Comparison of ENCODE assay signal across 27 cellular contexts in the genomic region with DNA sequence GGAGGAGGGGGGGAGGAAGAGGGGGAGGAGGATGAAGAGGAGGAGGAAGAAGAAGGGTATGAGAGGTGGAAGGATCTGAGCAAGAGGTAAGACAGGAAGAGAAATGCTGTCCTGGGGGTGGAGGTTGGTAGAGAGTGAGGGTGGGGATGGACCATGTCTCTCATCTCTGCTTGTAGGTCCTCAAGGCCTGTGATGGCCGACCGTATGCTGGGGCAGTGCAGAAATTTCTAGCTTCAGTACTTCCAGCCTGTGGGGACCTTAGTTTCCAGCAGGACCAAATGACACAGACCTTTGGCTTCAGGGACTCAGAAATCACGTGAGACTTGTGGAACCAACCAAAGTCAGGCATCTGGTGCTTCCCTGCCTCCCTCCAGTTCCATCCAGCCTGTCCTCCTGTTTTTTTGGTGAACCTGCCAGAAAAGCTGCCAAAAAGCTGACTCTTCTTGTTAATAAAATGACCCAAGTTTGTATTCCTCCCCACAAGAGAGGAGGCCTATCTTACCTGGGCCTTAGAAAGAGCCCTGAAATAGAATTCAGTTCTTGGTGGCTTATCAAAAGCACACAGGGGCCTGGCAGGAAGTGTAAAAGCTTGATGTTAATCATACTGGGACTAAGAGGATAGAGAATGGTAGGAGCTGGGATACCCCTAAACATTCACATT. TPM values are rescaled to one million over a fixed set of nuclear protein-coding genes. Genes with fewer than 3 reads are reported as not detected.
DNase-seq lines count a peak whose midpoint lies in the region; ATAC-seq and TF ChIP-seq lines count a peak whose summit lies in the region.
"Had no signal": no experiment of that assay in that cellular context is flagged by ENCODE, and none has a peak within 500 bp of the region (broad histone marks: within the 10 kb centered on the region; RNA-seq: fewer than 3 reads in every experiment).

No MANE protein-coding gene starts in this region.

- peak overlapping the region in 2 of 3 donors; percentile 40 to 80 for H3K27ac Mint-ChIP-seq in CD4-positive, CD25-positive, alpha-beta regulatory T cell
- H3K27ac Mint-ChIP-seq in CD4-positive, alpha-beta memory T cell = peak overlapping the region in 6 of 7 donors; percentile 36 to 85 (median 69)
- H3K27ac Mint-ChIP-seq in activated CD4-positive, alpha-beta memory T cell treated with anti-CD3 and anti-CD28 coated beads for 36 hours = peak overlapping the region; percentile 69

- H3K9me3 ChIP-seq in CD4-positive, CD25-positive, alpha-beta regulatory T cell (ENCODE audit: control insufficient read depth in 2 of 2, low read length in 2 of 2) = no peaks in the 10 kb centered on the region
- H3K9me3 ChIP-seq in CD4-positive, alpha-beta memory T cell (ENCODE audit: control insufficient read depth in 1 of 2, low read length in 2 of 2) = no peaks in the 10 kb centered on the region
- no peaks in the 10 kb centered on the region for H3K9me3 ChIP-seq in right lobe of liver
- H3K9me3 ChIP-seq: heart right ventricle, pancreas, vagina had no signal

- CTCF ChIA-PET in CD4-positive, alpha-beta memory T cell (lab: Charles Lee; ENCODE audit: partially characterized antibody) = interaction anchor here (1.1 kb wide), 2 partner anchors 27 to 29 kb away, joined by 3 to 6 read pairs; no protein-coding TSS in a partner anchor
- CTCF ChIA-PET in activated CD4-positive, alpha-beta memory T cell treated with anti-CD3 and anti-CD28 coated beads for 36 hours (lab: Charles Lee) = no interaction called here

- H3K4me1 ChIP-seq in CD4-positive, CD25-positive, alpha-beta regulatory T cell (ENCODE audit: control insufficient read depth, insufficient read depth, low read length, poor library complexity, severe bottlenecking) = peaks cover 14% of the 10 kb centered on the region
- H3K4me1 ChIP-seq in CD4-positive, alpha-beta memory T cell (ENCODE audit: insufficient read depth, low read length) = peaks cover 14% of the 10 kb centered on the region
- H3K4me1 ChIP-seq in right lobe of liver = peaks cover 0 to 27% (median 5%) of the 10 kb centered on the region in 4 donors
- H3K4me1 ChIP-seq: heart right ventricle, pancreas had no signal

- no peak overlapping the region for H3K4me3 Mint-ChIP-seq in CD4-positive, CD25-positive, alpha-beta regulatory T cell
- no peak overlapping the region for H3K4me3 Mint-ChIP-seq in CD4-positive, alpha-beta memory T cell
- H3K4me3 Mint-ChIP-seq in activated CD4-positive, alpha-beta memory T cell treated with anti-CD3 and anti-CD28 coated beads for 36 hours = no peak overlapping the region
- H3K4me3 Mint-ChIP-seq: H9; immature natural killer cell; T-helper 1 cell treated with Interleukin-12 subunit alpha and Interleukin-12 subunit beta and Interleukin-4 antibody, amounts not matched to agents 30 μg/mL and 1 μg/mL, for 36 hours had no signal

- H3K4me1 Mint-ChIP-seq in CD4-positive, CD25-positive, alpha-beta regulatory T cell = peaks cover 0 to 18% (median 6%) of the 10 kb centered on the region in 4 donors
- peaks cover 5 to 11% (median 8%) of the 10 kb centered on the region in 4 donors for H3K4me1 Mint-ChIP-seq in CD4-positive, alpha-beta memory T cell
- peaks cover 7% of the 10 kb centered on the region for H3K4me1 Mint-ChIP-seq in activated CD4-positive, alpha-beta memory T cell treated with anti-CD3 and anti-CD28 coated beads for 36 hours (ENCODE audit: low read depth)
- H3K4me1 Mint-ChIP-seq: immature natural killer cell had no signal

- no peaks in the 10 kb centered on the region for H3K27me3 ChIP-seq in CD4-positive, CD25-positive, alpha-beta regulatory T cell (ENCODE audit: control insufficient read depth, insufficient read depth, low read length)
- H3K27me3 ChIP-seq in CD4-positive, alpha-beta memory T cell (ENCODE audit: insufficient read depth, low read length) = no peaks in the 10 kb centered on the region
- H3K27me3 ChIP-seq in right lobe of liver = no peaks in the 10 kb centered on the region
- H3K27me3 ChIP-seq: heart right ventricle, pancreas, vagina had no signal

- H3K27ac ChIP-seq in CD4-positive, CD25-positive, alpha-beta regulatory T cell (ENCODE audit: insufficient read depth, low read length, poor library complexity, severe bottlenecking) = peak overlapping the region; percentile 58
- H3K27ac ChIP-seq in CD4-positive, alpha-beta memory T cell (ENCODE audit: low read depth, low read length) = no peak overlapping the region
- peak overlapping the region; percentile 58 to 83 (median 69) for H3K27ac ChIP-seq in right lobe of liver
- H3K27ac ChIP-seq: heart right ventricle, KMS-11, pancreas, vagina had no signal

- H3K36me3 ChIP-seq in CD4-positive, CD25-positive, alpha-beta regulatory T cell (ENCODE audit: control insufficient read depth, insufficient read depth, low read length) = peaks cover 6% of the 10 kb centered on the region
- no peaks in the 10 kb centered on the region for H3K36me3 ChIP-seq in CD4-positive, alpha-beta memory T cell (ENCODE audit: insufficient read depth, low read length)
- H3K36me3 ChIP-seq in right lobe of liver = no peaks in the 10 kb centered on the region
- H3K36me3 ChIP-seq: vagina had no signal

- H3K9me3 Mint-ChIP-seq in CD4-positive, CD25-positive, alpha-beta regulatory T cell = no peaks in the 10 kb centered on the region
- peaks cover 0 to 4% (median 0%) of the 10 kb centered on the region in 8 donors for H3K9me3 Mint-ChIP-seq in CD4-positive, alpha-beta memory T cell
- no peaks in the 10 kb centered on the region for H3K9me3 Mint-ChIP-seq in activated CD4-positive, alpha-beta memory T cell treated with anti-CD3 and anti-CD28 coated beads for 36 hours
- H3K9me3 Mint-ChIP-seq: immature natural killer cell; T-helper 1 cell treated with Interleukin-12 subunit alpha and Interleukin-12 subunit beta and Interleukin-4 antibody, amounts not matched to agents 30 μg/mL and 1 μg/mL, for 36 hours had no signal

- H3K4me3 ChIP-seq in CD4-positive, CD25-positive, alpha-beta regulatory T cell (ENCODE audit: low read depth, low read length) = no peak overlapping the region
- H3K4me3 ChIP-seq in CD4-positive, alpha-beta memory T cell (ENCODE audit: low read length in 2 of 2) = no peak overlapping the region
- H3K4me3 ChIP-seq in right lobe of liver = no peak overlapping the region
- H3K4me3 ChIP-seq: GM12878, heart right ventricle, lung, pancreas, vagina had no signal

- no peak for TF ChIP-seq CTCF in right lobe of liver (IDR thresholded peaks at IDR 0.05)

- intact Hi-C loops in CD4-positive, alpha-beta memory T cell (cut with micrococcal nuclease) = loop anchor here (10.0 kb wide), 2 partner anchors 145 to 1295 kb away; partner anchors contain the start of genes B3GALT4, RPS18 and VPS52
- intact Hi-C loops in activated CD4-positive, alpha-beta memory T cell treated with anti-CD3 and anti-CD28 coated beads for 36 hours (cut with micrococcal nuclease) = loop anchor here (10.0 kb wide), 3 partner anchors 195 to 995 kb away; partner anchors contain the start of genes AGPAT1, CLIC1 and RNF5
- intact Hi-C loops in right lobe of liver (cut with DNase I) = no loop called here

- peak; percentile 69 for TF ChIP-seq POLR2A in right lobe of liver (IDR thresholded peaks at IDR 0.05)

- ATAC-seq in CD4-positive, CD25-positive, alpha-beta regulatory T cell (ENCODE audit: low read depth in 2 of 2) = no peak
- peak; percentile 39 to 76 (median 60) for ATAC-seq in right lobe of liver
- ATAC-seq in HG03196 (IDR thresholded peaks at IDR 0.05; ENCODE audit: unreplicated experiment) = no peak
- ATAC-seq: activated CD4-positive, CD25-positive, alpha-beta regulatory T cell treated with anti-CD3 and anti-CD28 coated beads, Interleukin-2, amount 50 U/mL, for 24 hours; GM12878; heart right ventricle; pancreas had no signal

- peaks cover 2% of the 10 kb centered on the region for H3K36me3 Mint-ChIP-seq in CD4-positive, CD25-positive, alpha-beta regulatory T cell
- H3K36me3 Mint-ChIP-seq in CD4-positive, alpha-beta memory T cell = peaks cover 5 to 9% of the 10 kb centered on the region in 2 donors
- peaks cover 7% of the 10 kb centered on the region for H3K36me3 Mint-ChIP-seq in activated CD4-positive, alpha-beta memory T cell treated with anti-CD3 and anti-CD28 coated beads for 36 hours

- WGBS in right lobe of liver (ENCODE audit: insufficient coverage, low coverage, low lambda C conversion rate, missing lambda C conversion rate) = 0% methylated on average over 2 of the region's 3 CpGs

- POLR2A ChIA-PET in CD4-positive, alpha-beta memory T cell (lab: Charles Lee; ENCODE audit: partially characterized antibody) = interaction anchor here (0.7 kb wide), 1 partner anchor 276 kb away, joined by 3 read pairs; the partner anchor contains the start of gene ABHD16A
- POLR2A ChIA-PET in activated CD4-positive, alpha-beta memory T cell treated with anti-CD3 and anti-CD28 coated beads for 36 hours (lab: Charles Lee) = no interaction called here

- peak in 1 of 3 donors; percentile 33 for DNase-seq in CD4-positive, CD25-positive, alpha-beta regulatory T cell
- DNase-seq in CD4-positive, alpha-beta memory T cell = peak in 1 of 5 donors; percentile 1
- no peak for DNase-seq in activated CD4-positive, alpha-beta memory T cell treated with anti-CD3 and anti-CD28 coated beads for 36 hours
- DNase-seq in right lobe of liver = peak; percentile 42 to 86 (median 68)
- DNase-seq in NCI-H446 (lab: John Stamatoyannopoulos, UW) = no peak
- DNase-seq in HuH-7 (ENCODE audit: low spot score) = no peak
- DNase-seq: activated T-cell treated with anti-CD3 and anti-CD28 coated beads for 4 hours; AML-193; DMS 273 treated with DMSO at 0.1 percent for 48 hours; effector memory CD4-positive, alpha-beta T cell; GF-D8; heart right ventricle; immature natural killer cell; NCI-H1105; NCI-H2107; NCI-H526 treated with DMSO at 0.1 percent for 48 hours; SIG-M5; stimulated activated CD4-positive, alpha-beta T cell treated with anti-CD3 and anti-CD28 coated beads, Interleukin-1b, Interleukin-23, amount 100 ng/mL, for 48 hours had no signal

- no peaks in the 10 kb centered on the region for H3K27me3 Mint-ChIP-seq in CD4-positive, CD25-positive, alpha-beta regulatory T cell
- no peaks in the 10 kb centered on the region for H3K27me3 Mint-ChIP-seq in CD4-positive, alpha-beta memory T cell
- no peaks in the 10 kb centered on the region for H3K27me3 Mint-ChIP-seq in activated CD4-positive, alpha-beta memory T cell treated with anti-CD3 and anti-CD28 coated beads for 36 hours

RNA-seq across cellular contexts. Expression of gene C4A, which starts 2.5 kb away (rescaled TPM):
- total RNA-seq in CD4-positive, CD25-positive, alpha-beta regulatory T cell = 4.0 TPM
- under 1 TPM in 2 of 4 donors, not detected in 2; 0.28 to 0.30 TPM for polyA plus RNA-seq in CD4-positive, CD25-positive, alpha-beta regulatory T cell
- total RNA-seq in CD4-positive, alpha-beta memory T cell = 1 to 10 TPM; 6.7 to 9.8 TPM
- under 1 TPM in 1 of 2 donors, not detected in 1; 0.17 TPM for polyA plus RNA-seq in CD4-positive, alpha-beta memory T cell
- 1 to 10 TPM; 4.5 to 4.8 TPM for total RNA-seq in activated CD4-positive, alpha-beta memory T cell treated with anti-CD3 and anti-CD28 coated beads for 36 hours
- 1,000 to 10,000 TPM; 1,495 to 2,818 (median 2,205) TPM for total RNA-seq in right lobe of liver
- polyA plus RNA-seq: immature natural killer cell had no signal

RNA-seq across cellular contexts. Expression of gene DXO, which starts 7.4 kb away (rescaled TPM):
- total RNA-seq in CD4-positive, CD25-positive, alpha-beta regulatory T cell = 47.7 TPM
- polyA plus RNA-seq in CD4-positive, CD25-positive, alpha-beta regulatory T cell = 10 to 100 TPM in 2 of 4 donors, 1 to 10 TPM in 2; 8.4 to 10.5 (median 9.6) TPM
- 10 to 100 TPM; 27.8 to 30.3 TPM for total RNA-seq in CD4-positive, alpha-beta memory T cell
- polyA plus RNA-seq in CD4-positive, alpha-beta memory T cell = 10 to 100 TPM; 10.8 to 11.7 TPM
- 10 to 100 TPM; 10.8 to 12.3 TPM for total RNA-seq in activated CD4-positive, alpha-beta memory T cell treated with anti-CD3 and anti-CD28 coated beads for 36 hours
- 10 to 100 TPM in 5 of 6 experiments, 1 to 10 TPM in 1; 9.8 to 14.6 (median 12.1) TPM for total RNA-seq in right lobe of liver

RNA-seq across cellular contexts. Expression of gene SKIC2, which starts 20.4 kb away (rescaled TPM):
- total RNA-seq in CD4-positive, CD25-positive, alpha-beta regulatory T cell = 101 TPM
- 10 to 100 TPM; 16.2 to 20.9 (median 17.5) TPM for polyA plus RNA-seq in CD4-positive, CD25-positive, alpha-beta regulatory T cell
- total RNA-seq in CD4-positive, alpha-beta memory T cell = 100 to 1,000 TPM; 117 to 119 TPM
- 10 to 100 TPM; 21.8 to 23.0 TPM for polyA plus RNA-seq in CD4-positive, alpha-beta memory T cell
- total RNA-seq in activated CD4-positive, alpha-beta memory T cell treated with anti-CD3 and anti-CD28 coated beads for 36 hours = 100 to 1,000 TPM in 1 of 2 experiments, 10 to 100 TPM in 1; 95.7 to 101 TPM
- 10 to 100 TPM; 26.3 to 73.1 (median 47.1) TPM for total RNA-seq in right lobe of liver

RNA-seq across cellular contexts. Expression of gene NELFE, which starts 20.6 kb away (rescaled TPM):
- 51.4 TPM for total RNA-seq in CD4-positive, CD25-positive, alpha-beta regulatory T cell
- polyA plus RNA-seq in CD4-positive, CD25-positive, alpha-beta regulatory T cell = 10 to 100 TPM; 52.9 to 62.3 (median 60.5) TPM
- 10 to 100 TPM; 45.8 to 49.0 TPM for total RNA-seq in CD4-positive, alpha-beta memory T cell
- polyA plus RNA-seq in CD4-positive, alpha-beta memory T cell = 10 to 100 TPM; 67.0 to 78.5 TPM
- total RNA-seq in activated CD4-positive, alpha-beta memory T cell treated with anti-CD3 and anti-CD28 coated beads for 36 hours = 10 to 100 TPM; 87.1 to 89.0 TPM
- total RNA-seq in right lobe of liver = 10 to 100 TPM in 5 of 6 experiments, 1 to 10 TPM in 1; 9.3 to 33.8 (median 18.3) TPM

RNA-seq across cellular contexts. Expression of gene CFB, which starts 33.5 kb away (rescaled TPM):
- 0.64 TPM for total RNA-seq in CD4-positive, CD25-positive, alpha-beta regulatory T cell
- polyA plus RNA-seq in CD4-positive, CD25-positive, alpha-beta regulatory T cell = 1 to 10 TPM in 3 of 4 donors, under 1 TPM in 1; 0.68 to 1.9 (median 1.6) TPM
- under 1 TPM in 1 of 2 experiments, not detected in 1; 0.64 TPM for total RNA-seq in CD4-positive, alpha-beta memory T cell
- not detected for polyA plus RNA-seq in CD4-positive, alpha-beta memory T cell
- total RNA-seq in activated CD4-positive, alpha-beta memory T cell treated with anti-CD3 and anti-CD28 coated beads for 36 hours = under 1 TPM; 0.76 to 0.82 TPM
- total RNA-seq in right lobe of liver = 1,000 to 10,000 TPM; 1,939 to 4,112 (median 3,131) TPM

Comparison
In these comparisons a context has a peak if more than half of its experiments do, and no peak if none do; other contexts are left out.
1. ATAC-seq: peak in right lobe of liver (4 of 4); none in CD4-positive, CD25-positive, alpha-beta regulatory T cell (0 of 2) and HG03196 (single experiment).
2. DNase-seq: peak in right lobe of liver (3 of 3); none in activated CD4-positive, alpha-beta memory T cell treated with anti-CD3 and anti-CD28 coated beads for 36 hours (single experiment), NCI-H446 (0 of 2) and HuH-7 (single experiment).
3. RNA of gene C4A, which starts 2.5 kb away (total RNA-seq): 1,495 to 2,818 TPM in right lobe of liver; 6.7 to 9.8 TPM in CD4-positive, alpha-beta memory T cell, 4.5 to 4.8 TPM in activated CD4-positive, alpha-beta memory T cell treated with anti-CD3 and anti-CD28 coated beads for 36 hours and 4.0 TPM in CD4-positive, CD25-positive, alpha-beta regulatory T cell (single experiment); every median in the first group is over 100 times any median in the second.
4. intact Hi-C loops: an anchor here in CD4-positive, alpha-beta memory T cell (10.0 kb wide) and activated CD4-positive, alpha-beta memory T cell treated with anti-CD3 and anti-CD28 coated beads for 36 hours (10.0 kb wide); none called in right lobe of liver.
5. Peak in every context shown above with its lines, with median percentiles within 50 percentile points of each other: H3K27ac Mint-ChIP-seq.